Comparison of ENCODE assay signal across 9 cellular contexts in the genomic region with DNA sequence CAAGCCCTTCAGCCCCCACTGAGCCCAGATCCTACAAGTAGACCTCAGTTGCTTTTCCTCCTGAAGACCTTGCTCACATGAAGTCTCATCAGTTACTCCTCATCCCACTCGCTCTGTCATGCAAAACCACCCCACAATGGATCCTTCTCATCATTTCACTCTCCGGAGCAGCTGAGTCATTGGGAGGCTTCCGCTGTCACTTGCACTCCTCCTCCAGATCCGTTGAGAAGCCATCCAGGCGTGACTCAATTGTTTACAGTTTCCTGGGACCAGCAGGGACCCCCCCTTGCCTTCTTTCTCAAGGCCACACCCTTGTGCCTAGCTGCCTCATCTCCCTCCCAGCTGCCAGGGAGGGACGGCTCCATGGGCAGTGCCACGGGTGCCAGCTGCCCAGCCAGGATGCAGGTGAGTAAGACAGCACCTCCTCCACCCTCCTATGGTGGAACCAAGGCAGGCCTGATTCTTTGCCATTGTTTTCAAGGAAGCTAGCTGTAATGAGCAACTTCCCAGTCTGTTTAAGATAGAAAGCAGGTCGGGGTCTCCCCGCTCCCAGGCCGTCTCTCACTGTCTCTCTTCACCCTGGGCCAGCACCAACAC. TPM values are rescaled to one million over a fixed set of nuclear protein-coding genes. Genes with fewer than 3 reads are reported as not detected.
A peak's percentile ranks its signal among the peaks of the same experiment; 100 is the strongest.
DNase-seq lines count a peak whose midpoint lies in the region; ATAC-seq and TF ChIP-seq lines count a peak whose summit lies in the region.
"Had no signal": no experiment of that assay in that cellular context is flagged by ENCODE, and none has a peak within 500 bp of the region (broad histone marks: within the 10 kb centered on the region; RNA-seq: fewer than 3 reads in every experiment).

No MANE protein-coding gene starts in this region.

- TF ChIP-seq EP300 in transverse colon (IDR thresholded peaks at IDR 0.05; ENCODE audit: low read depth): no peak

- intact Hi-C loops in transverse colon (cut with DNase I; ENCODE audit: low total_unique reads): no loop called here

- no peak for TF ChIP-seq POLR2A in transverse colon (IDR thresholded peaks at IDR 0.05)

- no peaks in the 10 kb centered on the region for H3K9me3 Mint-ChIP-seq in activated T-cell treated with anti-CD3 and anti-CD28 coated beads, Interleukin-2, amount 50 U/mL, for 4 hours

- H4K20me1 ChIP-seq in smooth muscle cell (ENCODE audit: low read depth): no peaks in the 10 kb centered on the region

- peak overlapping the region; percentile 72 for H3K4me3 Mint-ChIP-seq in activated T-cell treated with anti-CD3 and anti-CD28 coated beads, Interleukin-2, amount 50 U/mL, for 4 hours

- no peaks in the 10 kb centered on the region for H3K79me2 ChIP-seq in smooth muscle cell (ENCODE audit: low read depth)

- no peak overlapping the region for H2AFZ ChIP-seq in smooth muscle cell (ENCODE audit: low read depth)

- in situ Hi-C loops in transverse colon (cut with MboI; ENCODE audit: low pct_ligation_motif_present in 1 of 4, low pct_unique_long_range_greater_than_20kb in 1 of 4, low sequenced_read_pairs in 3 of 4): loop anchor here in 2 of 4 donors (5.0 to 10.0 kb wide), 3 partner anchors 46 to 76 kb away; a partner anchor contains a TSS

- H3K9ac ChIP-seq in smooth muscle cell (ENCODE audit: low read depth): no peak overlapping the region

- no peak overlapping the region for H3K4me3 ChIP-seq in kidney epithelial cell (ENCODE audit: low read depth, low read length)
- no peak overlapping the region for H3K4me3 ChIP-seq in transverse colon
- no peak overlapping the region for H3K4me3 ChIP-seq in smooth muscle cell
- H3K4me3 ChIP-seq in effector memory CD4-positive, alpha-beta T cell (ENCODE audit: insufficient read depth, low read depth, low read length, poor library complexity, severe bottlenecking): no peak overlapping the region
- H3K4me3 ChIP-seq: lung had no signal

- peaks cover 6% of the 10 kb centered on the region for H3F3A ChIP-seq in smooth muscle cell (ENCODE audit: low read depth)

- ATAC-seq in activated T-cell treated with anti-CD3 and anti-CD28 coated beads, Interleukin-2, amount 50 U/mL, for 4 hours: peak; percentile 51 to 54

- H3K27me3 Mint-ChIP-seq in activated T-cell treated with anti-CD3 and anti-CD28 coated beads, Interleukin-2, amount 50 U/mL, for 4 hours (ENCODE audit: low read depth): peaks cover 8% of the 10 kb centered on the region

- WGBS in transverse colon (ENCODE audit: low coverage in 1 of 2), 2 donors: 46 to 66% methylated on average over 5 to 10 of the region's 10 CpGs
- WGBS in smooth muscle cell (ENCODE audit: low lambda C conversion rate): 53% methylated on average over 10 of the region's 10 CpGs

- H3K4me1 Mint-ChIP-seq in activated T-cell treated with anti-CD3 and anti-CD28 coated beads, Interleukin-2, amount 50 U/mL, for 4 hours (ENCODE audit: low read depth): peaks cover 65% of the 10 kb centered on the region

- H3K9me3 ChIP-seq in transverse colon: no peaks in the 10 kb centered on the region
- H3K9me3 ChIP-seq in smooth muscle cell (replicated peaks; ENCODE audit: low read depth): no peaks in the 10 kb centered on the region
- H3K9me3 ChIP-seq in effector memory CD4-positive, alpha-beta T cell (ENCODE audit: control insufficient read depth, low read length): no peaks in the 10 kb centered on the region

- no peak overlapping the region for H3K4me2 ChIP-seq in smooth muscle cell

- H3K27me3 ChIP-seq in kidney epithelial cell (ENCODE audit: control insufficient read depth, insufficient read depth, low read length) (no peaks in the 10 kb centered on the region), transverse colon (no peaks in the 10 kb centered on the region), smooth muscle cell (ENCODE audit: low read depth) (no peaks in the 10 kb centered on the region)
- no peaks in the 10 kb centered on the region for H3K27me3 ChIP-seq in effector memory CD4-positive, alpha-beta T cell (replicated peaks; ENCODE audit: control insufficient read depth, insufficient read depth, low read length, poor library complexity, severe bottlenecking)

- no peak for TF ChIP-seq CTCF in kidney epithelial cell (IDR thresholded peaks at IDR 0.05; ENCODE audit: insufficient read depth, low read length, poor library complexity, severe bottlenecking)
- no peak for TF ChIP-seq CTCF in transverse colon (IDR thresholded peaks at IDR 0.05)
- TF ChIP-seq CTCF in smooth muscle cell (IDR thresholded peaks at IDR 0.05; ENCODE audit: borderline replicate concordance, insufficient read depth, poor library complexity, severe bottlenecking): no peak

- H3K4me1 ChIP-seq in transverse colon (peaks cover 0 to 19% (median 2%) of the 10 kb centered on the region in 4 donors), smooth muscle cell (ENCODE audit: low read depth) (peaks cover 6% of the 10 kb centered on the region)
- H3K4me1 ChIP-seq in effector memory CD4-positive, alpha-beta T cell (ENCODE audit: control insufficient read depth, insufficient read depth, low read length, poor library complexity, severe bottlenecking): peaks cover 10% of the 10 kb centered on the region

- H3K36me3 ChIP-seq in kidney epithelial cell (ENCODE audit: control insufficient read depth, insufficient read depth, low read length) (no peaks in the 10 kb centered on the region), transverse colon (no peaks in the 10 kb centered on the region), smooth muscle cell (ENCODE audit: low read depth) (no peaks in the 10 kb centered on the region)
- peaks cover 3% of the 10 kb centered on the region for H3K36me3 ChIP-seq in effector memory CD4-positive, alpha-beta T cell (ENCODE audit: control insufficient read depth, insufficient read depth, low read length)

- H3K36me3 Mint-ChIP-seq in activated T-cell treated with anti-CD3 and anti-CD28 coated beads, Interleukin-2, amount 50 U/mL, for 4 hours (ENCODE audit: insufficient read depth): peaks cover 18% of the 10 kb centered on the region

- H3K27ac ChIP-seq in transverse colon: peak overlapping the region in 3 of 4 donors; percentile 6 to 32 (median 17)
- H3K27ac ChIP-seq in smooth muscle cell (ENCODE audit: low read depth): no peak overlapping the region
- no peak overlapping the region for H3K27ac ChIP-seq in effector memory CD4-positive, alpha-beta T cell (ENCODE audit: insufficient read depth, low read length, poor library complexity, severe bottlenecking)

- DNase-seq in GM04503 (ENCODE audit: low read depth) (peak; percentile 64), NCI-H2196 (lab: John Stamatoyannopoulos, UW; ENCODE audit: unreplicated experiment) (peak; percentile 80), kidney epithelial cell (ENCODE audit: low read depth) (peak; percentile 92), transverse colon (peak; percentile 53), smooth muscle cell (lab: John Stamatoyannopoulos, UW; ENCODE audit: unreplicated experiment) (no peak), NOMO-1 (lab: John Stamatoyannopoulos, UW; ENCODE audit: unreplicated experiment in 2 of 2) (no peak)
- DNase-seq in activated T-cell treated with anti-CD3 and anti-CD28 coated beads, Interleukin-2, amount 50 U/mL, for 4 hours: no peak
- no peak for DNase-seq in effector memory CD4-positive, alpha-beta T cell

RNA-seq across cellular contexts. Expression of a gene that starts 16.3 kb away (rescaled TPM):
- 1 to 10 TPM; 1.2 to 1.6 (median 1.5) TPM for total RNA-seq in activated T-cell treated with anti-CD3 and anti-CD28 coated beads, Interleukin-2, amount 50 U/mL, for 4 hours
- total RNA-seq in kidney epithelial cell (not detected in 2 replicates), transverse colon (10 to 100 TPM in 1 of 4 donors, 1 to 10 TPM in 2, under 1 TPM in 1; 0.40 to 16.1 (median 2.0) TPM), smooth muscle cell (not detected in 2 replicates)
- polyA plus RNA-seq in smooth muscle cell: not detected in 2 replicates

RNA-seq across cellular contexts. Expression of a gene that starts 44.0 kb away (rescaled TPM):
- 10 to 100 TPM; 17.2 to 29.4 (median 22.1) TPM for total RNA-seq in activated T-cell treated with anti-CD3 and anti-CD28 coated beads, Interleukin-2, amount 50 U/mL, for 4 hours
- 144 and 148 TPM in 2 replicates for total RNA-seq in kidney epithelial cell
- total RNA-seq in transverse colon: 1,000 to 10,000 TPM in 3 of 4 donors, 100 to 1,000 TPM in 1; 911 to 2,535 (median 1,776) TPM
- 344 and 532 TPM in 2 replicates for total RNA-seq in smooth muscle cell
- 458 and 600 TPM in 2 replicates for polyA plus RNA-seq in smooth muscle cell

Comparison
In these comparisons a context has a peak if more than half of its experiments do, and no peak if none do; other contexts are left out.
1. DNase-seq: peak in GM04503 (single experiment), NCI-H2196 (single experiment), kidney epithelial cell (single experiment) and transverse colon (single experiment); none in activated T-cell treated with anti-CD3 and anti-CD28 coated beads, Interleukin-2, amount 50 U/mL, for 4 hours (single experiment), smooth muscle cell (single experiment), NOMO-1 (0 of 2) and effector memory CD4-positive, alpha-beta T cell (0 of 3).
2. H3K27ac ChIP-seq: peak in transverse colon (3 of 4); none in smooth muscle cell (single experiment) and effector memory CD4-positive, alpha-beta T cell (single experiment).